ENCODE assay signal across 8 cellular contexts in the genomic region with DNA sequence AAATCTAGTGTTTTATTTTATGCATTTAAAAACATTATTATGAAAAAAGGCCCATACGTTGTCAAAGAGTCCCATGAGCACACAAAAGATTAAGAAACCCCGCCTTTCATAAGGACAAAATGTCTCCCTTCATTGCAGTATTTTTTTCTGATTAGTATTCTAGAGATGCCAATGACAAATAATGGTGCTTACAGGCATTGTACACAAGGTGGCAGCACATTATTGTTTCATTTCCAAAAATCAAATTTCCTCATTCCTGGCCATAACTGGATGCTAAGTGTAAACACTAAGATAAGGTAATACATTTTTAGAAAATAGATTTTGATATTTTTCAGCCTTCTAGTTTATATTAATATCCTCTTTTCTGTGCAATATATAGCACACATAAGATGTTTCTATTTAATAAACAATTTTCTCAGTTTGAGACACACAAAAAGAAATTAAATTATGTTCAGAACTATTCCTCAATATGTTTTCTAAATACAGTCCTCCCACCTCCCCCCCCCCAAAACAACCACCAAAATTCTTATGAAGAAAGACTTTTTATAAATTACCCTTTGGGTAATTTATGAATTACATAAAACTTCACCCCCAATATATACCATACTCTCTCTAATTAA. TPM values are rescaled to one million over a fixed set of nuclear protein-coding genes. Genes with fewer than 3 reads are reported as not detected.
A peak's percentile ranks its signal among the peaks of the same experiment; 100 is the strongest.
DNase-seq lines count a peak whose midpoint lies in the region; ATAC-seq and TF ChIP-seq lines count a peak whose summit lies in the region.

No MANE protein-coding gene starts in this region.

- H3K9me3 ChIP-seq in left lung (no peaks in the 10 kb centered on the region), uterus (no peaks in the 10 kb centered on the region)

- no peaks in the 10 kb centered on the region for H3K27me3 ChIP-seq in left lung
- no peaks in the 10 kb centered on the region for H3K27me3 ChIP-seq in uterus

- no peak overlapping the region for H3K27ac ChIP-seq in left lung
- H3K27ac ChIP-seq in uterus = no peak overlapping the region

- no peak for TF ChIP-seq POLR2A in uterus (IDR thresholded peaks at IDR 0.05)

- H3K4me3 ChIP-seq in cardiac fibroblast (replicated peaks in 1 of 2; ENCODE audit: low read depth in 2 of 2, low read length in 2 of 2) (no peak overlapping the region), left lung (no peak overlapping the region), uterus (no peak overlapping the region)

- peak; percentile 59 for TF ChIP-seq CTCF in cardiac fibroblast (IDR thresholded peaks at IDR 0.05; ENCODE audit: low read depth, low read length)
- peak; percentile 65 to 69 for TF ChIP-seq CTCF in left lung (IDR thresholded peaks at IDR 0.05)
- peak; percentile 42 to 67 (median 65) for TF ChIP-seq CTCF in uterus (IDR thresholded peaks at IDR 0.05)

- intact Hi-C loops in left lung (cut with DNase I) = no loop called here
- intact Hi-C loops in uterus (cut with DNase I; ENCODE audit: low total_unique reads) = loop anchor here (5.0 kb wide), 1 partner anchor 1552 kb away; a partner anchor contains a TSS

- H3K4me1 ChIP-seq in left lung = no peaks in the 10 kb centered on the region
- no peaks in the 10 kb centered on the region for H3K4me1 ChIP-seq in uterus

- ATAC-seq in HG02678 (IDR thresholded peaks at IDR 0.05; ENCODE audit: unreplicated experiment) (peak; percentile 62), left lung (peak; percentile 90), HG02870 (IDR thresholded peaks at IDR 0.05; ENCODE audit: unreplicated experiment) (no peak)

- H3K36me3 ChIP-seq in left lung (no peaks in the 10 kb centered on the region), uterus (no peaks in the 10 kb centered on the region)

- DNase-seq in NCI-H524 (lab: John Stamatoyannopoulos, UW) (peak; percentile 36 to 38), NCI-H524 treated with DMSO at 0.1 percent for 48 hours (lab: John Stamatoyannopoulos, UW) (no peak), NCI-H446 (lab: John Stamatoyannopoulos, UW) (peak; percentile 46 to 81), cardiac fibroblast (ENCODE audit: low read depth in 2 of 2) (peak; percentile 68 to 69), left lung (no peak), uterus (no peak)

RNA-seq across cellular contexts. Expression of a gene that starts 47.7 kb away (rescaled TPM):
- total RNA-seq in left lung = 1 to 10 TPM; 5.4 to 6.7 TPM
- total RNA-seq in uterus = 1 to 10 TPM in 3 of 4 donors, under 1 TPM in 1; 0.59 to 8.4 (median 3.3) TPM

Comparison
In these comparisons a context has a peak if more than half of its experiments do, and no peak if none do; other contexts are left out.
1. DNase-seq: peak in NCI-H524 (2 of 2), NCI-H446 (2 of 2) and cardiac fibroblast (2 of 2); none in NCI-H524 treated with DMSO at 0.1 percent for 48 hours (single experiment), left lung (0 of 2) and uterus (0 of 2).
2. Peak in every context shown above with its lines, with median percentiles within 50 percentile points of each other: CTCF ChIP-seq.